19 cellular contexts compared by ENCODE assay signal in genomic region chr12:104152691-104153241, GRCh38.
"Had no signal": no experiment of that assay in that cellular context is flagged by ENCODE, and none has a peak within 500 bp of the region (broad histone marks: within the 10 kb centered on the region; RNA-seq: fewer than 3 reads in every experiment).

No MANE protein-coding gene starts in this region.

- H3K9me3 ChIP-seq: lower lobe of right lung, sigmoid colon, thoracic aorta, upper lobe of left lung had no signal

- H3K27ac ChIP-seq: lower lobe of right lung, sigmoid colon, thoracic aorta, upper lobe of left lung, WERI-Rb-1 had no signal

- H3K27me3 ChIP-seq: sigmoid colon, upper lobe of left lung had no signal

- DNase-seq: activated CD4-positive, alpha-beta T cell treated with anti-CD3 and anti-CD28 coated beads for 1 hour; activated CD4-positive, alpha-beta T cell treated with anti-CD3 and anti-CD28 coated beads, Interleukin-2, amount 50 U/mL, for 1 hour; activated CD8-positive, alpha-beta T cell treated with anti-CD3 and anti-CD28 coated beads, Interleukin-2, amount 10 ng/mL, durations not matched to agents 7 days and 5 days; activated naive CD4-positive, alpha-beta T cell; activated T-cell treated with anti-CD3 and anti-CD28 coated beads, Interleukin-2, amount 50 U/mL, for 4 hours; effector memory CD4-positive, alpha-beta T cell; foreskin melanocyte; immature natural killer cell; lower lobe of right lung; mesendoderm; naive B cell; sigmoid colon; stimulated activated CD4-positive, alpha-beta T cell treated with anti-CD3 and anti-CD28 coated beads, Interleukin-2, amount 100 ng/mL, for 48 hours; stimulated activated CD8-positive, alpha-beta memory T cell treated with anti-CD3 and anti-CD28 coated beads, Interleukin-4, amount 100 ng/mL, for 48 hours; stimulated activated naive CD4-positive, alpha-beta T cell; upper lobe of left lung; WERI-Rb-1 had no signal

- H3K4me3 ChIP-seq: lower lobe of right lung, sigmoid colon, smooth muscle cell, thoracic aorta, upper lobe of left lung had no signal

- H3K4me1 ChIP-seq: sigmoid colon, upper lobe of left lung had no signal

- H3K36me3 ChIP-seq: lower lobe of right lung, sigmoid colon, thoracic aorta, upper lobe of left lung, WERI-Rb-1 had no signal

- H3K4me2 ChIP-seq: smooth muscle cell had no signal
